In genomic region chr12:122079038-122079531, GRCh38 we compare ENCODE assay signal across 8 cellular contexts. TPM values are rescaled to one million over a fixed set of nuclear protein-coding genes. Genes with fewer than 3 reads are reported as not detected.
DNase-seq lines count a peak whose midpoint lies in the region; ATAC-seq and TF ChIP-seq lines count a peak whose summit lies in the region.

No MANE protein-coding gene starts in this region.

- no peaks in the 10 kb centered on the region for H3K79me2 ChIP-seq in neural progenitor cell (ENCODE audit: low read depth)

- H3K27me3 ChIP-seq in WERI-Rb-1 (ENCODE audit: insufficient read depth, low read depth, severe bottlenecking) (peaks cover 26% of the 10 kb centered on the region), esophagus (ENCODE audit: control insufficient read depth in 1 of 2, insufficient read depth in 2 of 2, low read length in 2 of 2) (no peaks in the 10 kb centered on the region), neural progenitor cell (peaks cover 94% of the 10 kb centered on the region)

- peaks cover 19% of the 10 kb centered on the region for H4K20me1 ChIP-seq in neural progenitor cell (ENCODE audit: low read depth)

- peaks cover 2 to 4% of the 10 kb centered on the region in 2 donors for H3K4me1 ChIP-seq in esophagus (ENCODE audit: control insufficient read depth in 2 of 2, insufficient read depth in 2 of 2, low read length in 1 of 2)
- peaks cover 9% of the 10 kb centered on the region for H3K4me1 ChIP-seq in neural progenitor cell

- H3K4me2 ChIP-seq in neural progenitor cell, result peak overlapping the region; percentile 96

- TF ChIP-seq CTCF in WERI-Rb-1 (IDR thresholded peaks at IDR 0.05; ENCODE audit: low read depth, low read length), result no peak
- TF ChIP-seq CTCF in neural progenitor cell (IDR thresholded peaks at IDR 0.05), result no peak

- no peaks in the 10 kb centered on the region for H3K9me3 ChIP-seq in WERI-Rb-1 (ENCODE audit: severe bottlenecking)
- H3K9me3 ChIP-seq in esophagus (ENCODE audit: control insufficient read depth in 2 of 2, insufficient read depth in 1 of 2, low read depth in 1 of 2, low read length in 1 of 2), result no peaks in the 10 kb centered on the region
- no peaks in the 10 kb centered on the region for H3K9me3 ChIP-seq in neural progenitor cell (ENCODE audit: low read depth)

- peak overlapping the region; percentile 66 for H2AFZ ChIP-seq in neural progenitor cell (replicated peaks)

- ATAC-seq in HG03139 (IDR thresholded peaks at IDR 0.05; ENCODE audit: unreplicated experiment), result peak; percentile 14

- H3K4me3 ChIP-seq in WERI-Rb-1 (ENCODE audit: low read depth, low read length) (peak overlapping the region; percentile 49), esophagus (ENCODE audit: low read depth in 1 of 2, low read length in 2 of 2) (peak overlapping the region; percentile 62 to 80), neural progenitor cell (peak overlapping the region; percentile 56)

- H3K9me3 Mint-ChIP-seq in neural progenitor cell, result no peaks in the 10 kb centered on the region

- DNase-seq in COLO668 (lab: John Stamatoyannopoulos, UW; ENCODE audit: unreplicated experiment) (peak; percentile 59), WERI-Rb-1 (peak; percentile 22), neural progenitor cell (ENCODE audit: low spot score) (peak; percentile 54), AML-193 (lab: John Stamatoyannopoulos, UW) (no peak), NCI-H128 (lab: John Stamatoyannopoulos, UW; ENCODE audit: unreplicated experiment) (no peak), COR-L47 (lab: John Stamatoyannopoulos, UW) (no peak)

- peaks cover 28% of the 10 kb centered on the region for H3K4me1 Mint-ChIP-seq in neural progenitor cell

- H3K36me3 Mint-ChIP-seq in neural progenitor cell, result peaks cover 12% of the 10 kb centered on the region

- H3F3A ChIP-seq in neural progenitor cell (ENCODE audit: low read depth), result no peaks in the 10 kb centered on the region

- peaks cover 7% of the 10 kb centered on the region for H3K27me3 Mint-ChIP-seq in neural progenitor cell (ENCODE audit: insufficient read depth, low read depth)

- H3K36me3 ChIP-seq in WERI-Rb-1 (no peaks in the 10 kb centered on the region), esophagus (ENCODE audit: control insufficient read depth in 2 of 2, insufficient read depth in 2 of 2, low read length in 1 of 2) (peaks cover 0 to 2% of the 10 kb centered on the region in 2 donors), neural progenitor cell (no peaks in the 10 kb centered on the region)

- H3K9ac ChIP-seq in neural progenitor cell, result no peak overlapping the region

- H3K4me3 Mint-ChIP-seq in neural progenitor cell, result peak overlapping the region; percentile 93

- 0% methylated on average over 35 to 37 of the region's 37 CpGs for WGBS in esophagus, 2 donors

- no peak overlapping the region for H3K27ac ChIP-seq in WERI-Rb-1
- H3K27ac ChIP-seq in esophagus (ENCODE audit: low read depth in 2 of 2, low read length in 1 of 2), result peak overlapping the region; percentile 88 to 91
- no peak overlapping the region for H3K27ac ChIP-seq in neural progenitor cell

- H3K27ac Mint-ChIP-seq in neural progenitor cell, result no peak overlapping the region

RNA-seq across cellular contexts. Expression of gene MLXIP, which starts 0.5 kb away (rescaled TPM):
- 10 to 100 TPM in 1 of 2 donors, 1 to 10 TPM in 1; 8.2 to 18.0 TPM for polyA plus RNA-seq in esophagus
- 1.9 and 4.3 TPM in 2 replicates for total RNA-seq in neural progenitor cell (ENCODE audit: low replicate concordance)

RNA-seq across cellular contexts. Expression of gene BCL7A, which starts 57.4 kb away (rescaled TPM):
- 1 to 10 TPM; 1.0 to 2.1 TPM for polyA plus RNA-seq in esophagus
- total RNA-seq in neural progenitor cell (ENCODE audit: low replicate concordance), result 22.1 and 41.3 TPM in 2 replicates

Comparison
In these comparisons a context has a peak if more than half of its experiments do, and no peak if none do; other contexts are left out.
1. DNase-seq: peak in COLO668 (single experiment), WERI-Rb-1 (single experiment) and neural progenitor cell (single experiment); none in AML-193 (0 of 2), NCI-H128 (single experiment) and COR-L47 (single experiment).
2. H3K27ac ChIP-seq: peak in esophagus (2 of 2); none in WERI-Rb-1 (single experiment) and neural progenitor cell (single experiment).
3. Peak in every context shown above with its lines, with median percentiles within 50 percentile points of each other: H3K4me3 ChIP-seq.